ENCODE assay signal across 11 cellular contexts in the genomic region with DNA sequence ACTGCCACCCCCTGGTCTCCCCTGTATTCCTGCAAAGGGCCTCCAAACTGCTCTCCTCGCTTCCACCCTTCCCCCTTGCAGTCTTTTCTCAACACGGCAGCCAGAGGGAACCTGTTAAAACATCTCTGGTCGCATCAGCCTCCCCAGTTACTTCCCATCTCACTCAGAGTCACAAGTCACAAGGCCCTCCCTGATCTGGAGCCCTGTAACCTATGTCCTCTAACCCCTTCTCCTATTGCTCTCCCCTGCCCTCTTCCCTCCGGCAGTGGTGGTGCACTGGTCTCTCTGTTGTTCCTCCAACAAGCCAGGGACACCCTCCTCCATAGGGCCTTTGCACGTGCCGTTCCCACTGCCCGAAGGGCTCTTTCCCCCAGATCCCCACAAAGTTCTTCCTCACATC.
DNase-seq lines count a peak whose midpoint lies in the region; ATAC-seq, FAIRE-seq and TF ChIP-seq lines count a peak whose summit lies in the region.
"Had no signal": no experiment of that assay in that cellular context is flagged by ENCODE, and none has a peak within 500 bp of the region (broad histone marks: within the 10 kb centered on the region; RNA-seq: fewer than 3 reads in every experiment).

No MANE protein-coding gene starts in this region.

- peak overlapping the region in 1 of 2 donors; percentile 1 for H3K4me3 Mint-ChIP-seq in CD14-positive monocyte
- H3K4me3 Mint-ChIP-seq: activated T-cell treated with anti-CD3 and anti-CD28 coated beads, Interleukin-2, amount 50 U/mL, for 4 hours had no signal

- peak; percentile 92 for FAIRE-seq in GM12891 (lab: Jason Lieb, UNC)
- FAIRE-seq: keratinocyte had no signal

- peak overlapping the region; percentile 70 to 88 (median 74) for H3K27ac Mint-ChIP-seq in CD14-positive monocyte

- no peak for ATAC-seq in GM19351 (IDR thresholded peaks at IDR 0.05; ENCODE audit: unreplicated experiment)
- no peak for ATAC-seq in HG03175 (IDR thresholded peaks at IDR 0.05; ENCODE audit: unreplicated experiment)
- ATAC-seq: activated T-cell treated with anti-CD3 and anti-CD28 coated beads, Interleukin-2, amount 50 U/mL, for 4 hours had no signal

- DNase-seq in CD14-positive monocyte (ENCODE audit: low spot score), result peak; percentile 78
- DNase-seq in GM12891 (ENCODE audit: insufficient read length, low spot score), result no peak
- peak; percentile 4 for DNase-seq in RPMI8226
- peak; percentile 15 for DNase-seq in iPS-NIHi11 (ENCODE audit: low spot score)
- DNase-seq in SW 1271 (lab: John Stamatoyannopoulos, UW), result no peak
- no peak for DNase-seq in dedifferentiated amniotic fluid mesenchymal stem cell (ENCODE audit: extremely low spot score)
- DNase-seq: activated T-cell treated with anti-CD3 and anti-CD28 coated beads, Interleukin-2, amount 50 U/mL, for 4 hours; NCI-H226 had no signal

- TF ChIP-seq POLR2A in GM12891 (IDR thresholded peaks at IDR 0.05; ENCODE audit: low read depth, low read length), result no peak

- H3K27me3 Mint-ChIP-seq in CD14-positive monocyte (ENCODE audit: low read depth in 3 of 3), result peaks cover 0 to 2% (median 0%) of the 10 kb centered on the region in 3 donors

- peaks cover 53% of the 10 kb centered on the region for H3K4me1 Mint-ChIP-seq in CD14-positive monocyte

- intact Hi-C loops in CD14-positive monocyte (cut with micrococcal nuclease), result loop anchor here (5.0 to 10.0 kb wide), 3 partner anchors 33 to 73 kb away; partner anchors contain the start of gene SH3KBP1 (in 1 of the 2)

- peak; percentile 58 for TF ChIP-seq CTCF in CD14-positive monocyte (IDR thresholded peaks at IDR 0.05)

- no peaks in the 10 kb centered on the region for H3K36me3 Mint-ChIP-seq in CD14-positive monocyte

- peaks cover 0 to 3% (median 0%) of the 10 kb centered on the region in 7 donors for H3K9me3 Mint-ChIP-seq in CD14-positive monocyte
- H3K9me3 Mint-ChIP-seq: activated T-cell treated with anti-CD3 and anti-CD28 coated beads, Interleukin-2, amount 50 U/mL, for 4 hours had no signal

TF ChIP-seq in GM12891, 5 proteins besides CTCF, POLR2A, EP300 and RAD21:
- no peak for TF ChIP-seq SPI1 (IDR thresholded peaks at IDR 0.05; ENCODE audit: low read depth, low read length)
- TF ChIP-seq POLR2AphosphoS5 (IDR thresholded peaks at IDR 0.05; ENCODE audit: low read depth, low read length), result no peak

Comparison
In these comparisons a context has a peak if more than half of its experiments do, and no peak if none do; other contexts are left out.
1. DNase-seq: peak in CD14-positive monocyte (single experiment), RPMI8226 (single experiment) and iPS-NIHi11 (single experiment); none in GM12891 (single experiment), SW 1271 (0 of 2) and dedifferentiated amniotic fluid mesenchymal stem cell (single experiment).